In genomic region chr22:43637861-43638260, GRCh38 we compare ENCODE assay signal across 33 cellular contexts.
"Had no signal": no experiment of that assay in that cellular context is flagged by ENCODE, and none has a peak within 500 bp of the region (broad histone marks: within the 10 kb centered on the region; RNA-seq: fewer than 3 reads in every experiment).

No MANE protein-coding gene starts in this region.

- H3K27me3 ChIP-seq: MG63 had no signal

- H3K4me3 ChIP-seq: MG63 had no signal

- H3K36me3 ChIP-seq: MG63 had no signal

- H3K9ac ChIP-seq: KMS-11 had no signal

- H3K27ac ChIP-seq: KMS-11 had no signal

- H3K4me2 ChIP-seq: KMS-11 had no signal

- DNase-seq: Karpas-422, Kasumi-1, MG63, MM.1S, MV-4-11, NCI-H1048, NCI-H1092, NCI-H1092 treated with DMSO at 0.1 percent for 48 hours, NCI-H1105, NCI-H1105 treated with DMSO at 0.1 percent for 48 hours, NCI-H1417, NCI-H1417 treated with DMSO at 0.1 percent for 48 hours, NCI-H1436, NCI-H1436 treated with DMSO at 0.1 percent for 48 hours, NCI-H146, NCI-H1694, NCI-H1694 treated with DMSO at 0.1 percent for 48 hours, NCI-H187, NCI-H187 treated with DMSO at 0.1 percent for 48 hours, NCI-H1930, NCI-H2029, NCI-H2029 treated with DMSO at 0.1 percent for 48 hours, NCI-H2081, NCI-H2081 treated with DMSO at 0.1 percent for 48 hours, NCI-H2107, NCI-H2171, NCI-H2227 treated with DMSO at 0.1 percent for 48 hours, NCI-H226, NCI-H345, NCI-H446, NCI-H446 treated with DMSO at 0.1 percent for 48 hours, NCI-H510A had no signal
